In genomic region chr2:98487806-98488189, GRCh38 we compare ENCODE assay signal across 8 cellular contexts. TPM values are rescaled to one million over a fixed set of nuclear protein-coding genes. Genes with fewer than 3 reads are reported as not detected.
DNase-seq lines count a peak whose midpoint lies in the region; ATAC-seq and TF ChIP-seq lines count a peak whose summit lies in the region.

No MANE protein-coding gene starts in this region.

- no peak for TF ChIP-seq POLR2A in HCT116 (IDR thresholded peaks at IDR 0.05; ENCODE audit: borderline replicate concordance, extremely low read depth, insufficient read depth, insufficient read length)

- TF ChIP-seq CTCF in A673 (conservative IDR thresholded peaks at IDR 0.05; ENCODE audit: low read depth, low read length) = peak; percentile 69
- peak; percentile 66 for TF ChIP-seq CTCF in GM12873 (IDR thresholded peaks at IDR 0.05; ENCODE audit: insufficient read depth, low read depth, low read length, missing control alignments)
- peak; percentile 13 to 69 (median 68); a peak in 4 of 6 replicates for TF ChIP-seq CTCF in HCT116 (IDR thresholded peaks at IDR 0.05 in 2 of 3, conservative IDR thresholded peaks at IDR 0.05 in 1 of 3; ENCODE audit: borderline replicate concordance in 1 of 3, insufficient read depth in 1 of 3, low read depth in 2 of 3, low read length in 2 of 3)
- peak; percentile 83 for TF ChIP-seq CTCF in Loucy (conservative IDR thresholded peaks at IDR 0.05; ENCODE audit: low read length)
- peak; percentile 67 for TF ChIP-seq CTCF in fibroblast of villous mesenchyme (IDR thresholded peaks at IDR 0.05; ENCODE audit: insufficient read depth, low read depth, low read length)

- H3K9ac ChIP-seq in HCT116 (ENCODE audit: low read length) (no peak overlapping the region), Loucy (ENCODE audit: low read depth, low read length, poor library complexity, severe bottlenecking) (no peak overlapping the region)

- no peak overlapping the region for H3K27ac Mint-ChIP-seq in stimulated activated naive B cell treated with anti-CD40 and anti-IgM and Interleukin-4, amounts not matched to agents 10 μg/mL and 1 μg/mL and 100 μg/mL, for 72 hours

- H3K4me3 Mint-ChIP-seq in stimulated activated naive B cell treated with anti-CD40 and anti-IgM and Interleukin-4, amounts not matched to agents 10 μg/mL and 1 μg/mL and 100 μg/mL, for 72 hours = no peak overlapping the region

- H3K4me2 ChIP-seq in HCT116 (ENCODE audit: low read length) = no peak overlapping the region
- H3K4me2 ChIP-seq in Loucy (ENCODE audit: low read depth, low read length, poor library complexity, severe bottlenecking) = peak overlapping the region; percentile 8

- H3K9me3 Mint-ChIP-seq in stimulated activated naive B cell treated with anti-CD40 and anti-IgM and Interleukin-4, amounts not matched to agents 10 μg/mL and 1 μg/mL and 100 μg/mL, for 72 hours = no peaks in the 10 kb centered on the region

- peaks cover 47 to 56% of the 10 kb centered on the region in 2 donors for H3K4me1 Mint-ChIP-seq in stimulated activated naive B cell treated with anti-CD40 and anti-IgM and Interleukin-4, amounts not matched to agents 10 μg/mL and 1 μg/mL and 100 μg/mL, for 72 hours

- RAD21 ChIA-PET in HCT116 (lab: Charles Lee; ENCODE audit: low non-redundant PET in 1 of 2, low total read pairs in 2 of 2, uncharacterized antibody in 2 of 2, unreplicated experiment in 2 of 2) = no interaction called here

- no peaks in the 10 kb centered on the region for H3K36me3 ChIP-seq in A673 (ENCODE audit: insufficient read depth, low read length, poor library complexity, severe bottlenecking)
- no peaks in the 10 kb centered on the region for H3K36me3 ChIP-seq in HCT116 (ENCODE audit: control insufficient read depth in 1 of 2, insufficient read depth in 2 of 2, low read length in 2 of 2)
- no peaks in the 10 kb centered on the region for H3K36me3 ChIP-seq in Loucy (ENCODE audit: insufficient read depth, low read length)

- H3K27me3 ChIP-seq in A673 (replicated peaks; ENCODE audit: insufficient read depth, low read depth, low read length, poor library complexity) (no peaks in the 10 kb centered on the region), HCT116 (ENCODE audit: insufficient read depth, low read length) (no peaks in the 10 kb centered on the region), Loucy (ENCODE audit: insufficient read depth, low read length, poor library complexity, severe bottlenecking) (no peaks in the 10 kb centered on the region)

- peaks cover 2 to 10% of the 10 kb centered on the region in 2 donors for H3K36me3 Mint-ChIP-seq in stimulated activated naive B cell treated with anti-CD40 and anti-IgM and Interleukin-4, amounts not matched to agents 10 μg/mL and 1 μg/mL and 100 μg/mL, for 72 hours

- H4K20me1 ChIP-seq in HCT116 (ENCODE audit: insufficient read depth) (no peaks in the 10 kb centered on the region), Loucy (ENCODE audit: insufficient read depth, low read length, poor library complexity, severe bottlenecking) (peaks cover 5% of the 10 kb centered on the region)

- TF ChIP-seq RAD21 in HCT116 (IDR thresholded peaks at IDR 0.05; ENCODE audit: low read depth) = no peak

- POLR2A ChIA-PET in A673 (lab: Charles Lee; ENCODE audit: low non-redundant PET) (no interaction called here), HCT116 (lab: Charles Lee) (no interaction called here)

- H2AFZ ChIP-seq in HCT116 (ENCODE audit: low read depth, low read length, poor library complexity, severe bottlenecking) (no peak overlapping the region), Loucy (ENCODE audit: low read length) (no peak overlapping the region)

- DNase-seq in A673 (ENCODE audit: low spot score) (peak; percentile 52), HCT116 (ENCODE audit: low read depth, low spot score) (peak; percentile 39), fibroblast of villous mesenchyme (ENCODE audit: low read depth) (no peak), G401 (ENCODE audit: low spot score) (no peak)
- DNase-seq in activated CD4-positive, CD25-positive, alpha-beta regulatory T cell treated with anti-CD3 and anti-CD28 coated beads, Interleukin-2, amount 50 U/mL, for 72 hours = peak; percentile 38
- no peak for DNase-seq in stimulated activated naive B cell treated with anti-CD40 and anti-IgM and Interleukin-4, amounts not matched to agents 10 μg/mL and 1 μg/mL and 100 μg/mL, for 72 hours

- no peaks in the 10 kb centered on the region for H3K9me3 ChIP-seq in A673 (ENCODE audit: low read depth, low read length, poor library complexity, severe bottlenecking)
- H3K9me3 ChIP-seq in HCT116 (ENCODE audit: control insufficient read depth in 1 of 2, insufficient read depth in 1 of 2, low read depth in 1 of 2, low read length in 2 of 2) = no peaks in the 10 kb centered on the region
- H3K9me3 ChIP-seq in Loucy (ENCODE audit: insufficient read depth, low read depth, low read length) = no peaks in the 10 kb centered on the region

- CTCF ChIA-PET in A673 (lab: Charles Lee) = no interaction called here
- CTCF ChIA-PET in HCT116 (lab: Charles Lee) = interaction anchor here (1.2 to 1.3 kb wide), 5 partner anchors 9 to 55 kb away, joined by 3 to 5 read pairs (median 3); no protein-coding TSS in a partner anchor

- intact Hi-C loops in A673 (cut with micrococcal nuclease; ENCODE audit: unreplicated experiment) (no loop called here), HCT116 (cut with micrococcal nuclease) (no loop called here)

- H3K9me2 ChIP-seq in HCT116 (ENCODE audit: insufficient read depth) = no peaks in the 10 kb centered on the region
- H3K9me2 ChIP-seq in Loucy (replicated peaks; ENCODE audit: low read depth, low read length) = no peaks in the 10 kb centered on the region

- H3F3A ChIP-seq in Loucy (ENCODE audit: low read depth) = no peaks in the 10 kb centered on the region

- H3K4me3 ChIP-seq in A673 (ENCODE audit: low read depth, low read length, poor library complexity, severe bottlenecking) (no peak overlapping the region), HCT116 (replicated peaks in 1 of 2; ENCODE audit: low read depth in 1 of 2, low read length in 2 of 2) (no peak overlapping the region), Loucy (ENCODE audit: low read length, poor library complexity, severe bottlenecking) (no peak overlapping the region), fibroblast of villous mesenchyme (ENCODE audit: low read depth, low read length) (no peak overlapping the region)

- H3K27ac ChIP-seq in A673 (ENCODE audit: low read depth, low read length, poor library complexity, severe bottlenecking) (no peak overlapping the region), HCT116 (ENCODE audit: low read depth, low read length) (no peak overlapping the region)

- in situ Hi-C loops in G401 (cut with HindIII; ENCODE audit: low sequenced_read_pairs) = no loop called here

- no peaks in the 10 kb centered on the region for H3K27me3 Mint-ChIP-seq in stimulated activated naive B cell treated with anti-CD40 and anti-IgM and Interleukin-4, amounts not matched to agents 10 μg/mL and 1 μg/mL and 100 μg/mL, for 72 hours

- ATAC-seq in HCT116 = peak; percentile 94
- ATAC-seq in stimulated activated naive B cell treated with anti-CD40 and anti-IgM and Interleukin-4, amounts not matched to agents 10 μg/mL and 1 μg/mL and 100 μg/mL, for 72 hours (replicated peaks) = peak; percentile 52 to 66

- BruUV-seq in A673 (replicated peaks; lab: Mats Ljungman, UMichigan) (no TSS peak), HCT116 (replicated peaks; lab: Mats Ljungman, UMichigan) (no TSS peak)

- H3K4me1 ChIP-seq in A673 (ENCODE audit: insufficient read depth, low read length, poor library complexity, severe bottlenecking) (no peaks in the 10 kb centered on the region), HCT116 (ENCODE audit: control insufficient read depth in 1 of 2, insufficient read depth in 2 of 2, low read length in 2 of 2) (peaks cover 0 to 15% of the 10 kb centered on the region in 2 experiments; a peak in 1 of 4 replicates), Loucy (ENCODE audit: insufficient read depth, low read length, poor library complexity, severe bottlenecking) (peaks cover 22% of the 10 kb centered on the region)

- peaks cover 5% of the 10 kb centered on the region for H3K79me2 ChIP-seq in HCT116 (ENCODE audit: insufficient read depth, low read length)
- H3K79me2 ChIP-seq in Loucy (ENCODE audit: insufficient read depth, low read length) = peaks cover 81% of the 10 kb centered on the region

TF ChIP-seq in HCT116, 20 proteins besides CTCF, POLR2A, EP300 and RAD21:
- TF ChIP-seq JUND (IDR thresholded peaks at IDR 0.05) = no peak
- TF ChIP-seq CBX3 (IDR thresholded peaks at IDR 0.05; ENCODE audit: low read depth) = no peak
- no peak for TF ChIP-seq EGR1 (IDR thresholded peaks at IDR 0.05; ENCODE audit: low read depth)
- no peak for TF ChIP-seq POLR2AphosphoS5 (IDR thresholded peaks at IDR 0.05; ENCODE audit: low read depth, low read length)

RNA-seq across cellular contexts. Expression of gene INPP4A, which starts 43.1 kb away (rescaled TPM):
- total RNA-seq in A673 (2021) = 33.5 and 39.9 TPM in 2 replicates
- 18.5 TPM for total RNA-seq in HCT116 (2021; ENCODE audit: unreplicated experiment)
- polyA plus RNA-seq in HCT116 (2012) = 10.7 and 16.0 TPM in 2 replicates
- total RNA-seq in fibroblast of villous mesenchyme = 22.2 and 26.8 TPM in 2 replicates
- 11.3 and 15.2 TPM in 2 replicates for total RNA-seq in G401 (2014; rRNA removed; shearing (Covaris generic))

Comparison
In these comparisons a context has a peak if more than half of its experiments do, and no peak if none do; other contexts are left out.
1. DNase-seq: peak in A673 (single experiment), HCT116 (single experiment) and activated CD4-positive, CD25-positive, alpha-beta regulatory T cell treated with anti-CD3 and anti-CD28 coated beads, Interleukin-2, amount 50 U/mL, for 72 hours (single experiment); none in fibroblast of villous mesenchyme (single experiment), stimulated activated naive B cell treated with anti-CD40 and anti-IgM and Interleukin-4, amounts not matched to agents 10 μg/mL and 1 μg/mL and 100 μg/mL, for 72 hours (single experiment) and G401 (single experiment).
2. Peak in every context shown above with its lines, with median percentiles within 50 percentile points of each other: CTCF ChIP-seq.